In genomic region chr10:68600041-68600778, GRCh38 we compare ENCODE assay signal across 1 cellular context.
A peak's percentile ranks its signal among the peaks of the same experiment; 100 is the strongest.
TF ChIP-seq lines count a peak whose summit lies in the region.

No MANE protein-coding gene starts in this region.

TF ChIP-seq in HepG2, 621 proteins besides CTCF, POLR2A, EP300 and RAD21 (continued from another document):
- peak; percentile 55; the same call in 1 of the 2 replicates for TF ChIP-seq ZNF275 (CRISPR knock-in tag; IDR thresholded peaks at IDR 0.05; ENCODE audit: borderline replicate concordance)
- peak; percentile 80; the same call in 1 of the 2 replicates for TF ChIP-seq ZBTB20 (CRISPR knock-in tag; IDR thresholded peaks at IDR 0.05; ENCODE audit: borderline replicate concordance, low read depth)
- peak; percentile 39 for TF ChIP-seq NR2C2 (CRISPR knock-in tag; IDR thresholded peaks at IDR 0.05; ENCODE audit: borderline replicate concordance)
- no peak for TF ChIP-seq DNMT1 (CRISPR knock-in tag; IDR thresholded peaks at IDR 0.05)
- TF ChIP-seq MIXL1 (CRISPR knock-in tag; IDR thresholded peaks at IDR 0.05) = peak; percentile 86
- peak; percentile 67 for TF ChIP-seq FOXA3 (CRISPR knock-in tag; IDR thresholded peaks at IDR 0.05)
- TF ChIP-seq ZNF510 (CRISPR knock-in tag; IDR thresholded peaks at IDR 0.05; ENCODE audit: low read depth) = peak; percentile 66; the same call in 1 of the 2 replicates
- peak; percentile 56; the same call in 1 of the 2 replicates for TF ChIP-seq RFXANK (CRISPR knock-in tag; IDR thresholded peaks at IDR 0.05)
- TF ChIP-seq BRF2 (CRISPR knock-in tag; IDR thresholded peaks at IDR 0.05) = 0 out of 2 replicates have a peak, but pooled peaks have one; percentile 26
- TF ChIP-seq ZNF619 (CRISPR knock-in tag; IDR thresholded peaks at IDR 0.05) = peak; percentile 88; the same call in 1 of the 2 replicates
- TF ChIP-seq XRCC5 (optimal IDR thresholded peaks at IDR 0.05; ENCODE audit: low read length) = peak; percentile 95
- TF ChIP-seq RNF2 (conservative IDR thresholded peaks at IDR 0.05; ENCODE audit: low read depth) = no peak
- TF ChIP-seq ZNF747 (CRISPR knock-in tag; IDR thresholded peaks at IDR 0.05; ENCODE audit: borderline replicate concordance) = 0 out of 2 replicates have a peak, but pooled peaks have one; percentile 49
- no peak for TF ChIP-seq NKX3-1 (CRISPR knock-in tag; IDR thresholded peaks at IDR 0.05)
- no peak for TF ChIP-seq SP1 (IDR thresholded peaks at IDR 0.05)
- 0 out of 2 replicates have a peak, but pooled peaks have one; percentile 23 for TF ChIP-seq SP1 (CRISPR knock-in tag; IDR thresholded peaks at IDR 0.05)
- TF ChIP-seq JUNB (CRISPR knock-in tag; IDR thresholded peaks at IDR 0.05; ENCODE audit: borderline replicate concordance) = no peak
- TF ChIP-seq MXI1 (IDR thresholded peaks at IDR 0.05; ENCODE audit: borderline replicate concordance, low read depth, low read length) = peak; percentile 56; the same call in 1 of the 3 replicates
- no peak for TF ChIP-seq HNRNPUL1 (IDR thresholded peaks at IDR 0.05; ENCODE audit: low read depth, low read length)
- peak in 1 of 2 experiments; percentile 12; a peak in 1 of 4 replicates for TF ChIP-seq REST (IDR thresholded peaks at IDR 0.05; ENCODE audit: borderline replicate concordance in 1 of 2, low read depth in 1 of 2, low read length in 2 of 2)
- TF ChIP-seq RBAK (CRISPR knock-in tag; IDR thresholded peaks at IDR 0.05) = no peak
- TF ChIP-seq NFYB (CRISPR knock-in tag; IDR thresholded peaks at IDR 0.05) = peak; percentile 77
- TF ChIP-seq ZNF646 (CRISPR knock-in tag; IDR thresholded peaks at IDR 0.05) = peak; percentile 15; the same call in 1 of the 2 replicates
- no peak for TF ChIP-seq ZNF724P (CRISPR knock-in tag; IDR thresholded peaks at IDR 0.05; ENCODE audit: borderline replicate concordance)
- peak; percentile 40; the same call in 1 of the 2 replicates for TF ChIP-seq PHF8 (CRISPR knock-in tag; IDR thresholded peaks at IDR 0.05)
- no peak for TF ChIP-seq ATF5 (CRISPR knock-in tag; IDR thresholded peaks at IDR 0.05; ENCODE audit: low read depth)
- TF ChIP-seq ZNF160 (CRISPR knock-in tag; IDR thresholded peaks at IDR 0.05) = no peak
- TF ChIP-seq NFIB (CRISPR knock-in tag; IDR thresholded peaks at IDR 0.05; ENCODE audit: borderline replicate concordance) = no peak
- TF ChIP-seq FOXP1 (IDR thresholded peaks at IDR 0.05) = no peak
- peak; percentile 73; the same call in 1 of the 2 replicates for TF ChIP-seq FOXP1 (CRISPR knock-in tag; IDR thresholded peaks at IDR 0.05)
- no peak for TF ChIP-seq ZNF513 (CRISPR knock-in tag; conservative IDR thresholded peaks at IDR 0.05)
- no peak for TF ChIP-seq HOXA9 (CRISPR knock-in tag; IDR thresholded peaks at IDR 0.05; ENCODE audit: borderline replicate concordance)
- TF ChIP-seq KMT2A (CRISPR knock-in tag; IDR thresholded peaks at IDR 0.05) = peak; percentile 82; the same call in 1 of the 2 replicates
- no peak for TF ChIP-seq ZNF224 (CRISPR knock-in tag; IDR thresholded peaks at IDR 0.05)
- peak; percentile 89 for TF ChIP-seq TARDBP (CRISPR knock-in tag; IDR thresholded peaks at IDR 0.05)
- no peak for TF ChIP-seq ZNF20 (CRISPR knock-in tag; IDR thresholded peaks at IDR 0.05)
- TF ChIP-seq GPN1 (CRISPR knock-in tag; IDR thresholded peaks at IDR 0.05; ENCODE audit: borderline replicate concordance) = no peak
- TF ChIP-seq TEAD3 (CRISPR knock-in tag; optimal IDR thresholded peaks at IDR 0.05; ENCODE audit: borderline replicate concordance) = peak; percentile 61
- TF ChIP-seq HNRNPL (IDR thresholded peaks at IDR 0.05; ENCODE audit: low read depth, low read length) = no peak
- no peak for TF ChIP-seq ZNF44 (CRISPR knock-in tag; IDR thresholded peaks at IDR 0.05)
- 0 out of 2 replicates have a peak, but pooled peaks have one; percentile 63 for TF ChIP-seq ZNF839 (CRISPR knock-in tag; IDR thresholded peaks at IDR 0.05; ENCODE audit: borderline replicate concordance)
- no peak for TF ChIP-seq TOE1 (CRISPR knock-in tag; IDR thresholded peaks at IDR 0.05)
- TF ChIP-seq ZBTB7B (CRISPR knock-in tag; IDR thresholded peaks at IDR 0.05) = peak; percentile 69; the same call in 1 of the 2 replicates
- peak; percentile 51; the same call in 1 of the 2 replicates for TF ChIP-seq ZSCAN31 (CRISPR knock-in tag; IDR thresholded peaks at IDR 0.05; ENCODE audit: low read depth)
- no peak for TF ChIP-seq SP4 (CRISPR knock-in tag; IDR thresholded peaks at IDR 0.05)
- peak; percentile 53; the same call in 1 of the 2 replicates for TF ChIP-seq ZNF629 (CRISPR knock-in tag; conservative IDR thresholded peaks at IDR 0.05)
- TF ChIP-seq SNAPC2 (CRISPR knock-in tag; IDR thresholded peaks at IDR 0.05) = 0 out of 2 replicates have a peak, but pooled peaks have one; percentile 56
- 0 out of 2 replicates have a peak, but pooled peaks have one; percentile 84 for TF ChIP-seq ZNF569 (CRISPR knock-in tag; IDR thresholded peaks at IDR 0.05; ENCODE audit: borderline replicate concordance)
- TF ChIP-seq SALL1 (CRISPR knock-in tag; IDR thresholded peaks at IDR 0.05) = peak; percentile 97
